1 cellular context compared by ENCODE assay signal in the genomic region with DNA sequence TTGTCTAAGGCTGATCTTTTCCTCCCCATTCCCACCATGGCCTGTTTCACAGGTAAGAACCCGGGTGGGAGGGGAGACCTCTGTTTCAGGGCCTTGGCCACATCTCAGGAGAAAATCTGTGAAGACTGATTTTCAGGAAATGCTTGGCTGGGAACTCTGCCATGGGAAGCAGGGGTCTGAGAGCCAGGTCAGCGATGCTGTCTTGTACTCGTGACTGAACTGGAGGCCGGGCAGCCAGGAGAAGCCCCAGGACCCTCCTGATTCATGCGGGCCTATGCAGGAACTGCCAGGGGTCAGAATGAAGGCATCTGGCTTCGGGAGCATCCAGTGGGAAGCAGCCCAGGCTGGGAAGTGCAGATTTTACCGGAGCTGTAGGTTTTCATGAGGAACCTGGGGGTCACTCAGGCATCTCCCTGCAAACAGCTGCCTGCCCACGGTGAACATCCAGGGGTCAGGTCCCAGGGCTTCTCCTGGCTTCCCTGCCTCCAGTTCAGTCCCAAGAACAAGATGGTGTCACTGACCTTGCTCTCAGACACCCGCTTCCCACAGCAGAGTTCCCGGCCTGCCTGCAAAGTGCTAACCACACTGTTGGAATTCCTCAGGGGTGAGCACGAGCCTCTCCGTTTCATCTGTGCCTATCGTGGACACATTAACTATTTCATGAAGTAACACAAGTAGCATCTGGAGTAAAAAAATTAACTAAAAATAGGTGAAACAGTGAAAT.
TF ChIP-seq lines count a peak whose summit lies in the region.

No MANE protein-coding gene starts in this region.

TF ChIP-seq in endothelial cell of umbilical vein, 7 proteins besides CTCF, POLR2A, EP300 and RAD21:
- TF ChIP-seq MYC (IDR thresholded peaks at IDR 0.05; ENCODE audit: low read depth, low read length) (no peak), MAX (IDR thresholded peaks at IDR 0.05; ENCODE audit: insufficient read depth, insufficient read length) (no peak), POLR2AphosphoS5 (IDR thresholded peaks at IDR 0.05; ENCODE audit: insufficient read depth, low read depth, low read length) (no peak), FOS (IDR thresholded peaks at IDR 0.05; ENCODE audit: borderline replicate concordance, insufficient read depth, low read length) (no peak), EZH2 (IDR thresholded peaks at IDR 0.05; ENCODE audit: borderline replicate concordance, low read depth, low read length, severe bottlenecking) (no peak), JUN (IDR thresholded peaks at IDR 0.05; ENCODE audit: borderline replicate concordance, insufficient read depth, insufficient read length, low read depth) (no peak), GATA2 (IDR thresholded peaks at IDR 0.05; ENCODE audit: insufficient read depth, insufficient read length, low read depth, low read length) (no peak)
TF ChIP-seq in endothelial cell of umbilical vein: peak in this region for 0.
